In genomic region chr7:152869677-152870051, GRCh38 we compare ENCODE assay signal across 29 cellular contexts.
"Had no signal": no experiment of that assay in that cellular context is flagged by ENCODE, and none has a peak within 500 bp of the region (broad histone marks: within the 10 kb centered on the region; RNA-seq: fewer than 3 reads in every experiment).

No MANE protein-coding gene starts in this region.

- H3K9me3 ChIP-seq: esophagus muscularis mucosa, gastroesophageal sphincter, mucosa of descending colon, neutrophil, sigmoid colon, stomach, thyroid gland had no signal

- H3K36me3 ChIP-seq: esophagus muscularis mucosa, gastroesophageal sphincter, heart left ventricle, neutrophil, sigmoid colon, thyroid gland had no signal

- H3K27ac Mint-ChIP-seq: memory B cell; mesothelial cell of epicardium; naive B cell; natural killer cell treated with Interleukin-12 subunit alpha and Interleukin-12 subunit beta and Interleukin-15 and Interleukin-18, amount 100 ng/mL, for 72 hours; progenitor cell of endocrine pancreas; stimulated activated effector memory CD8-positive, alpha-beta T cell treated with anti-CD3 and anti-CD28 coated beads, Interleukin-12 subunit alpha, Interleukin-12 subunit beta, amount 100 ng/mL, for 72 hours had no signal

- H3K27ac ChIP-seq: coronary artery, esophagus muscularis mucosa, foreskin keratinocyte, gastroesophageal sphincter, heart left ventricle, neutrophil, parathyroid adenoma, sigmoid colon, stomach, thyroid gland had no signal

- H3K4me1 ChIP-seq: esophagus muscularis mucosa, foreskin keratinocyte, gastroesophageal sphincter, heart left ventricle, parathyroid adenoma, sigmoid colon, stomach, thyroid gland had no signal

- H3K36me3 Mint-ChIP-seq: mesothelial cell of epicardium; natural killer cell treated with Interleukin-12 subunit alpha and Interleukin-12 subunit beta and Interleukin-15 and Interleukin-18, amount 100 ng/mL, for 72 hours; stimulated activated effector memory CD8-positive, alpha-beta T cell treated with anti-CD3 and anti-CD28 coated beads, Interleukin-12 subunit alpha, Interleukin-12 subunit beta, amount 100 ng/mL, for 72 hours had no signal

- H3K27me3 ChIP-seq: esophagus muscularis mucosa, foreskin keratinocyte, gastroesophageal sphincter, heart left ventricle, neutrophil, sigmoid colon, stomach, thyroid gland had no signal

- H3K9me3 Mint-ChIP-seq: memory B cell; mesothelial cell of epicardium; natural killer cell treated with Interleukin-12 subunit alpha and Interleukin-12 subunit beta and Interleukin-15 and Interleukin-18, amount 100 ng/mL, for 72 hours; neural crest cell; stimulated activated effector memory CD8-positive, alpha-beta T cell treated with anti-CD3 and anti-CD28 coated beads, Interleukin-12 subunit alpha, Interleukin-12 subunit beta, amount 100 ng/mL, for 72 hours had no signal

- H3K4me3 ChIP-seq: coronary artery, esophagus muscularis mucosa, gastroesophageal sphincter, heart left ventricle, lung, mucosa of descending colon, sigmoid colon, stomach, thyroid gland had no signal

- DNase-seq: dermis blood vessel endothelial cell; effector memory CD4-positive, alpha-beta T cell; foreskin keratinocyte; heart left ventricle; hippocampal formation; kidney glomerular epithelial cell; left colon; left ventricle myocardium superior; mucosa of descending colon; naive B cell; sigmoid colon; stimulated activated CD4-positive, alpha-beta T cell treated with anti-CD3 and anti-CD28 coated beads, Interleukin-2, amount 100 ng/mL, for 24 hours; stimulated activated CD4-positive, alpha-beta T cell treated with anti-CD3 and anti-CD28 coated beads, Interleukin-4, amount 100 ng/mL, for 24 hours; stimulated activated naive CD4-positive, alpha-beta T cell treated with Interleukin-2 at 50 U/mL for 16 hours; stomach; thyroid gland; trophoblast cell had no signal

- H3K4me1 Mint-ChIP-seq: mesothelial cell of epicardium; neural crest cell; stimulated activated effector memory CD8-positive, alpha-beta T cell treated with anti-CD3 and anti-CD28 coated beads, Interleukin-12 subunit alpha, Interleukin-12 subunit beta, amount 100 ng/mL, for 72 hours had no signal

- H3K4me3 Mint-ChIP-seq: memory B cell; mesothelial cell of epicardium; naive B cell; natural killer cell treated with Interleukin-12 subunit alpha and Interleukin-12 subunit beta and Interleukin-15 and Interleukin-18, amount 100 ng/mL, for 72 hours; neural crest cell; stimulated activated effector memory CD8-positive, alpha-beta T cell treated with anti-CD3 and anti-CD28 coated beads, Interleukin-12 subunit alpha, Interleukin-12 subunit beta, amount 100 ng/mL, for 72 hours had no signal

- ATAC-seq: foreskin keratinocyte; left colon; left ventricle myocardium superior; mucosa of descending colon; stimulated activated effector memory CD8-positive, alpha-beta T cell treated with anti-CD3 and anti-CD28 coated beads, Interleukin-12 subunit alpha, Interleukin-12 subunit beta, amount 100 ng/mL, for 72 hours had no signal

- H3K27me3 Mint-ChIP-seq: memory B cell; naive B cell; natural killer cell treated with Interleukin-12 subunit alpha and Interleukin-12 subunit beta and Interleukin-15 and Interleukin-18, amount 100 ng/mL, for 72 hours; progenitor cell of endocrine pancreas had no signal
